In the genomic region with DNA sequence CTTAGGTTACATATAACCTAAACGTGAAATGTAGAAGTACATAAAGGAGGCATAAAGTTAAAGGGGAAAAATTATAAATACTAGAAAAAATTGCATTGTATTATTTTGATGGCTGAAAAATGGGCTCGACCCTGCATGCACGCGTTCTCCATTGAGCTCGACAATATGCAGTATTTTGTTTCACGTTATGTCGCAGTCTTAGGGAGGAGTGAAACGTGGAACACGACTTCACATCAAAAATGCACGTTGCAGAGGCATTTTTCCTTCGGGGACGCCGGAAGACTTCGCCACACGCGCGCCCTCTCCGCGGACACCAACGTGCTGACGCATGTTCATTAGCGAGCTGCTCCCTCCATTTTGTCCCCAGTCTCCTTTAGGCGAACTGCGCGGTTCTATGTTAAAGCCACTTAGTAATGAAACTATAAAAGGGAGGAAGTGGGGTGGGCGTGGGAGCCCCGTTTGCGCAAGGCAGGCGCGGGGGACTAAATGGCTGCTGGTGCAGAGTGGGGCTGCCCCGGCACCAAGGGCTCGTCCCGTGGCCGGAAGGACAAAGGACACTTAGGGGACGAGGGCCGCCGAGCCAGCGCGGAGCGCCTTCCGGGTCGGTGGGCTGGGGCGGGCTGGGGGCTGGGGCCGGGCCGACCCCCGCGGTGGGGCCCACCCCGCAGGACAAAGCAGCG, we compare ENCODE assay signal across 8 cellular contexts. TPM values are rescaled to one million over a fixed set of nuclear protein-coding genes. Genes with fewer than 3 reads are reported as not detected.
DNase-seq lines count a peak whose midpoint lies in the region; ATAC-seq and TF ChIP-seq lines count a peak whose summit lies in the region.

No MANE protein-coding gene starts in this region.

- no peaks in the 10 kb centered on the region for H3K9me3 Mint-ChIP-seq in activated T-cell treated with anti-CD3 and anti-CD28 coated beads, Interleukin-2, amount 50 U/mL, for 4 hours
- H3K9me3 Mint-ChIP-seq in nephron = no peaks in the 10 kb centered on the region

- peak overlapping the region; percentile 96 for H3K4me3 ChIP-seq in HUES48 (ENCODE audit: low read depth, low read length)
- peak overlapping the region; percentile 88 for H3K4me3 ChIP-seq in OCI-LY7 (ENCODE audit: low read depth, low read length, poor library complexity, severe bottlenecking)

- peak overlapping the region; percentile 83 for H3K4me2 ChIP-seq in OCI-LY7 (ENCODE audit: low read length)

- H3K36me3 Mint-ChIP-seq in activated T-cell treated with anti-CD3 and anti-CD28 coated beads, Interleukin-2, amount 50 U/mL, for 4 hours (ENCODE audit: insufficient read depth) = peaks cover 29% of the 10 kb centered on the region
- H3K36me3 Mint-ChIP-seq in nephron (ENCODE audit: low read depth) = peaks cover 23% of the 10 kb centered on the region

- TF ChIP-seq CTCF in OCI-LY7 (conservative IDR thresholded peaks at IDR 0.05; ENCODE audit: low read length) (no peak), nephron (IDR thresholded peaks at IDR 0.05; ENCODE audit: unreplicated experiment in 3 of 3) (no peak)

- peaks cover 8% of the 10 kb centered on the region for H3K36me3 ChIP-seq in HUES48 (ENCODE audit: control insufficient read depth, insufficient read depth, low read length)
- peaks cover 40% of the 10 kb centered on the region for H3K36me3 ChIP-seq in OCI-LY7 (ENCODE audit: insufficient read depth, low read length)

- ATAC-seq in GM21423 (IDR thresholded peaks at IDR 0.05; ENCODE audit: unreplicated experiment) = peak; percentile 67
- peak; percentile 72 to 75 for ATAC-seq in activated T-cell treated with anti-CD3 and anti-CD28 coated beads, Interleukin-2, amount 50 U/mL, for 4 hours
- ATAC-seq in esophagus mucosa = peak; percentile 73

- peak overlapping the region; percentile 100 for H3K27ac Mint-ChIP-seq in nephron

- peak overlapping the region; percentile 95 for H3K4me3 Mint-ChIP-seq in activated T-cell treated with anti-CD3 and anti-CD28 coated beads, Interleukin-2, amount 50 U/mL, for 4 hours
- H3K4me3 Mint-ChIP-seq in nephron = peak overlapping the region; percentile 89 to 97 (median 95)

- intact Hi-C loops in OCI-LY7 (cut with micrococcal nuclease; ENCODE audit: unreplicated experiment) = loop anchor here (1.0 to 10.0 kb wide), 8 partner anchors 29 to 970 kb away; no protein-coding TSS in a partner anchor

- H3K9me3 ChIP-seq in HUES48 (ENCODE audit: control insufficient read depth, insufficient read depth, low read length) = no peaks in the 10 kb centered on the region
- no peaks in the 10 kb centered on the region for H3K9me3 ChIP-seq in OCI-LY7 (ENCODE audit: low read length)

- peak overlapping the region; percentile 82 for H2AFZ ChIP-seq in OCI-LY7 (ENCODE audit: low read length)

- peaks cover 26% of the 10 kb centered on the region for H3K4me1 ChIP-seq in HUES48 (ENCODE audit: control insufficient read depth, insufficient read depth, low read length)
- H3K4me1 ChIP-seq in OCI-LY7 (ENCODE audit: insufficient read depth, low read length, poor library complexity, severe bottlenecking) = peaks cover 71% of the 10 kb centered on the region

- H4K20me1 ChIP-seq in OCI-LY7 (ENCODE audit: insufficient read depth, low read length) = peaks cover 9% of the 10 kb centered on the region; the same call in 1 of the 2 replicates

- no peaks in the 10 kb centered on the region for H3K9me2 ChIP-seq in OCI-LY7 (ENCODE audit: insufficient read depth, low read length)

- POLR2A ChIA-PET in OCI-LY7 (lab: Charles Lee) = interaction anchor here (0.7 to 5.8 kb wide), 11 partner anchors 13 to 388 kb away, joined by 3 to 83 read pairs (median 6); partner anchors contain the start of gene HNRNPU

- TSS peak; percentile 49 for BruUV-seq in OCI-LY7 (replicated peaks; lab: Mats Ljungman, UMichigan)

- no peaks in the 10 kb centered on the region for H3K27me3 Mint-ChIP-seq in activated T-cell treated with anti-CD3 and anti-CD28 coated beads, Interleukin-2, amount 50 U/mL, for 4 hours (ENCODE audit: low read depth)
- no peaks in the 10 kb centered on the region for H3K27me3 Mint-ChIP-seq in nephron (ENCODE audit: low read depth)

- peak overlapping the region; percentile 100 for H3K9ac ChIP-seq in HUES48 (ENCODE audit: low read depth, low read length)

- DNase-seq in DMS153 treated with DMSO at 0.1 percent for 48 hours (lab: John Stamatoyannopoulos, UW; ENCODE audit: unreplicated experiment) = peak; percentile 94
- peak; percentile 93 for DNase-seq in OCI-LY7 (ENCODE audit: low spot score)
- peak; percentile 84 for DNase-seq in activated T-cell treated with anti-CD3 and anti-CD28 coated beads, Interleukin-2, amount 50 U/mL, for 4 hours
- peak; percentile 76 for DNase-seq in stromal cell of bone marrow (ENCODE audit: low read depth)

- H3K79me2 ChIP-seq in OCI-LY7 (ENCODE audit: insufficient read depth, low read depth, low read length) = peaks cover 42% of the 10 kb centered on the region

- no peaks in the 10 kb centered on the region for H3K27me3 ChIP-seq in HUES48 (ENCODE audit: control insufficient read depth, insufficient read depth, low read length)

- H3K27ac ChIP-seq in HUES48 (ENCODE audit: low read depth, low read length) (peak overlapping the region; percentile 100), OCI-LY7 (ENCODE audit: low read depth, low read length, poor library complexity, severe bottlenecking) (peak overlapping the region; percentile 94)

- CTCF ChIA-PET in OCI-LY7 (lab: Charles Lee; ENCODE audit: unreplicated experiment) = interaction anchor here (0.5 to 2.0 kb wide), 3 partner anchors 33 to 217 kb away, joined by 3 to 7 read pairs (median 4); no protein-coding TSS in a partner anchor

- peaks cover 37% of the 10 kb centered on the region for H3K4me1 Mint-ChIP-seq in activated T-cell treated with anti-CD3 and anti-CD28 coated beads, Interleukin-2, amount 50 U/mL, for 4 hours (ENCODE audit: low read depth)
- H3K4me1 Mint-ChIP-seq in nephron = peaks cover 35% of the 10 kb centered on the region

RNA-seq across cellular contexts. Expression of gene COX20, which starts 0.7 kb away (rescaled TPM):
- 12.7 and 12.9 TPM in 2 replicates for total RNA-seq in OCI-LY7 (2014; rRNA removed; shearing (Covaris generic))
- total RNA-seq in OCI-LY7 (2022) (26.3 and 28.3 TPM in 2 replicates), esophagus mucosa (17.4 TPM)
- 10 to 100 TPM; 50.7 to 54.1 (median 53.7) TPM for total RNA-seq in activated T-cell treated with anti-CD3 and anti-CD28 coated beads, Interleukin-2, amount 50 U/mL, for 4 hours

RNA-seq across cellular contexts. Expression of gene HNRNPU, which starts 29.6 kb away (rescaled TPM):
- 426 and 592 TPM in 2 replicates for total RNA-seq in OCI-LY7 (2014; rRNA removed; shearing (Covaris generic))
- total RNA-seq in OCI-LY7 (2022) (610 and 650 TPM in 2 replicates), esophagus mucosa (164 TPM)
- total RNA-seq in activated T-cell treated with anti-CD3 and anti-CD28 coated beads, Interleukin-2, amount 50 U/mL, for 4 hours = 100 to 1,000 TPM; 606 to 649 (median 640) TPM

Comparison
In these comparisons a context has a peak if more than half of its experiments do, and no peak if none do; other contexts are left out.
1. Peak in every context shown above with its lines: DNase-seq, ATAC-seq, H3K4me3 ChIP-seq and H3K27ac ChIP-seq.